Comparison of ENCODE assay signal across 23 cellular contexts in genomic region chr5:108515706-108516105, GRCh38.
"Had no signal": no experiment of that assay in that cellular context is flagged by ENCODE, and none has a peak within 500 bp of the region (broad histone marks: within the 10 kb centered on the region; RNA-seq: fewer than 3 reads in every experiment).

No MANE protein-coding gene starts in this region.

- H3K9me3 Mint-ChIP-seq: natural killer cell treated with Interleukin-12 subunit alpha and Interleukin-12 subunit beta and Interleukin-15 and Interleukin-18, amount 100 ng/mL, for 72 hours had no signal

- FAIRE-seq: endometrium had no signal

- ATAC-seq: gastroesophageal sphincter; left colon; left ventricle myocardium superior; natural killer cell treated with Interleukin-12 subunit alpha and Interleukin-12 subunit beta and Interleukin-15 and Interleukin-18, amount 100 ng/mL, for 72 hours; right lobe of liver had no signal

- H3K27ac Mint-ChIP-seq: natural killer cell treated with Interleukin-12 subunit alpha and Interleukin-12 subunit beta and Interleukin-15 and Interleukin-18, amount 100 ng/mL, for 72 hours had no signal

- H3K4me3 Mint-ChIP-seq: natural killer cell treated with Interleukin-12 subunit alpha and Interleukin-12 subunit beta and Interleukin-15 and Interleukin-18, amount 100 ng/mL, for 72 hours had no signal

- H3K9ac ChIP-seq: parathyroid adenoma had no signal

- H3K27ac ChIP-seq: dorsolateral prefrontal cortex, esophagus muscularis mucosa, gastroesophageal sphincter, parathyroid adenoma, prostate gland, right lobe of liver, skin epidermis, stomach had no signal

- H3K4me3 ChIP-seq: dorsolateral prefrontal cortex, esophagus muscularis mucosa, gastroesophageal sphincter, lung, prostate gland, right lobe of liver, skin epidermis, stomach had no signal

- H2AFZ ChIP-seq: parathyroid adenoma had no signal

- H3K79me2 ChIP-seq: parathyroid adenoma had no signal

- H3K9me3 ChIP-seq: esophagus muscularis mucosa, gastroesophageal sphincter, prostate gland, right lobe of liver, stomach had no signal

- H3K36me3 ChIP-seq: esophagus muscularis mucosa, gastroesophageal sphincter, prostate gland, right lobe of liver, stomach had no signal

- H3K27me3 ChIP-seq: dorsolateral prefrontal cortex, esophagus muscularis mucosa, gastroesophageal sphincter, right lobe of liver, stomach had no signal

- DNase-seq: central memory CD4-positive, alpha-beta T cell; cortex of kidney; dorsolateral prefrontal cortex; effector memory CD4-positive, alpha-beta T cell; foreskin fibroblast; head of caudate nucleus; hippocampal formation; left colon; left ventricle myocardium superior; mesenchymal stem cell; midbrain; right lobe of liver; stimulated activated CD4-positive, alpha-beta T cell treated with anti-CD3 and anti-CD28 coated beads, Interleukin-12 subunit alpha, Interleukin-12 subunit beta, amount 100 ng/mL, for 4 hours; stimulated activated naive CD4-positive, alpha-beta T cell; stomach had no signal

- H3K4me1 ChIP-seq: esophagus muscularis mucosa, gastroesophageal sphincter, parathyroid adenoma, prostate gland, right lobe of liver, stomach had no signal

- H3K36me3 Mint-ChIP-seq: natural killer cell treated with Interleukin-12 subunit alpha and Interleukin-12 subunit beta and Interleukin-15 and Interleukin-18, amount 100 ng/mL, for 72 hours had no signal
